In genomic region chr21:8997011-8997440, GRCh38 we compare ENCODE assay signal across 1 cellular context.
TF ChIP-seq lines count a peak whose summit lies in the region.

No MANE protein-coding gene starts in this region.

TF ChIP-seq in HepG2, 621 proteins besides CTCF, POLR2A, EP300 and RAD21 (continued from another document):
- TF ChIP-seq ZNF280D (CRISPR knock-in tag; IDR thresholded peaks at IDR 0.05) (no peak), ZKSCAN8 (CRISPR knock-in tag; IDR thresholded peaks at IDR 0.05; ENCODE audit: borderline replicate concordance) (no peak), ZNF431 (CRISPR knock-in tag; IDR thresholded peaks at IDR 0.05; ENCODE audit: borderline replicate concordance, low read depth) (no peak), NFE2L2 (IDR thresholded peaks at IDR 0.05; ENCODE audit: low read length) (no peak), GPBP1L1 (CRISPR knock-in tag; IDR thresholded peaks at IDR 0.05) (no peak)
